ENCODE assay signal across 26 cellular contexts in genomic region chr19:29303707-29304090, GRCh38.
"Had no signal": no experiment of that assay in that cellular context is flagged by ENCODE, and none has a peak within 500 bp of the region (broad histone marks: within the 10 kb centered on the region; RNA-seq: fewer than 3 reads in every experiment).

No MANE protein-coding gene starts in this region.

- H3K36me3 Mint-ChIP-seq: activated CD4-positive, alpha-beta memory T cell treated with anti-CD3 and anti-CD28 coated beads for 36 hours; activated CD8-positive, alpha-beta memory T cell treated with anti-CD3 and anti-CD28 coated beads, Interleukin-2, amount 10 ng/mL, durations not matched to agents 7 days and 5 days; activated naive CD8-positive, alpha-beta T cell had no signal

- H3K9me3 ChIP-seq: colonic mucosa had no signal

- ATAC-seq: activated CD4-positive, alpha-beta T cell treated with anti-CD3 and anti-CD28 coated beads for 36 hours; activated CD8-positive, alpha-beta T cell treated with anti-CD3 and anti-CD28 coated beads, Interleukin-2, amount 10 ng/mL, durations not matched to agents 7 days and 5 days; esophagus mucosa had no signal

- DNase-seq: activated CD4-positive, alpha-beta memory T cell treated with anti-CD3 and anti-CD28 coated beads for 36 hours; activated CD4-positive, alpha-beta T cell treated with anti-CD3 and anti-CD28 coated beads for 36 hours; activated CD4-positive, alpha-beta T cell treated with anti-CD3 and anti-CD28 coated beads, Interleukin-2, amount 10 ng/mL, durations not matched to agents 24 days and 14 days; activated CD4-positive, CD25-positive, alpha-beta regulatory T cell; activated CD4-positive, CD25-positive, alpha-beta regulatory T cell treated with anti-CD3 and anti-CD28 coated beads, Interleukin-2, amount 50 U/mL, for 72 hours; activated CD8-positive, alpha-beta memory T cell treated with anti-CD3 and anti-CD28 coated beads, Interleukin-2, amount 50 U/mL, for 4 hours; activated CD8-positive, alpha-beta T cell treated with anti-CD3 and anti-CD28 coated beads, Interleukin-2, amount 10 ng/mL, durations not matched to agents 7 days and 5 days; activated gamma-delta T cell treated with Interleukin-2 at 50 U/mL for 16 hours; activated naive CD4-positive, alpha-beta T cell treated with anti-CD3 and anti-CD28 coated beads, Interleukin-2, amount 50 U/mL, for 16 hours; activated naive CD4-positive, alpha-beta T cell treated with Interleukin-2 at 50 U/mL for 16 hours; activated T-cell treated with anti-CD3 and anti-CD28 coated beads, Interleukin-2, amount 50 U/mL, for 1 hour; activated T-cell treated with anti-CD3 and anti-CD28 coated beads, Interleukin-2, amount 50 U/mL, for 48 hours; amniotic stem cell; anterior cingulate cortex; brain microvascular endothelial cell; cerebellar nuclear complex; colonic mucosa; effector CD8-positive, alpha-beta T cell; endodermal cell; foreskin fibroblast; T-helper 2 cell had no signal

- H3K27me3 ChIP-seq: brain microvascular endothelial cell, colonic mucosa had no signal

- H3K36me3 ChIP-seq: brain microvascular endothelial cell, colonic mucosa had no signal

- H3K4me1 ChIP-seq: colonic mucosa had no signal

- H3K4me3 Mint-ChIP-seq: activated CD4-positive, alpha-beta memory T cell treated with anti-CD3 and anti-CD28 coated beads for 36 hours; activated CD4-positive, alpha-beta T cell treated with anti-CD3 and anti-CD28 coated beads for 36 hours; activated CD4-positive, alpha-beta T cell treated with anti-CD3 and anti-CD28 coated beads, Interleukin-2, amount 10 ng/mL, durations not matched to agents 24 days and 14 days; activated CD8-positive, alpha-beta T cell treated with anti-CD3 and anti-CD28 coated beads, Interleukin-2, amount 10 ng/mL, durations not matched to agents 7 days and 5 days; activated naive CD8-positive, alpha-beta T cell; activated T-helper 1 cell treated with anti-CD3 and anti-CD28 coated beads, Interleukin-12 subunit alpha, Interleukin-12 subunit beta, Interleukin-2, Interleukin-4 antibody, amounts not matched to agents 30 ng/mL and 10 ng/mL and 1 ng/mL, durations not matched to agents 14 hours and 24 hours and 36 hours; endodermal cell had no signal

- H3K27ac ChIP-seq: brain microvascular endothelial cell, colonic mucosa had no signal

- H3K27ac Mint-ChIP-seq: activated CD4-positive, alpha-beta memory T cell treated with anti-CD3 and anti-CD28 coated beads for 36 hours; activated CD4-positive, alpha-beta T cell treated with anti-CD3 and anti-CD28 coated beads for 36 hours; activated CD4-positive, alpha-beta T cell treated with anti-CD3 and anti-CD28 coated beads, Interleukin-2, amount 10 ng/mL, durations not matched to agents 24 days and 14 days; activated CD8-positive, alpha-beta T cell treated with anti-CD3 and anti-CD28 coated beads, Interleukin-2, amount 10 ng/mL, durations not matched to agents 7 days and 5 days; activated naive CD8-positive, alpha-beta T cell; activated T-helper 1 cell treated with anti-CD3 and anti-CD28 coated beads, Interleukin-12 subunit alpha, Interleukin-12 subunit beta, Interleukin-2, Interleukin-4 antibody, amounts not matched to agents 30 ng/mL and 10 ng/mL and 1 ng/mL, durations not matched to agents 14 hours and 24 hours and 36 hours; activated T-helper 2 cell treated with anti-CD3 and anti-CD28 coated beads, Interferon-gamma antibody, Interleukin-2, Interleukin-4, amounts not matched to agents 10 μg/mL and 5 μg/mL and 100 μg/mL, durations not matched to agents 14 hours and 24 hours and 36 hours; endodermal cell had no signal

- H3K4me3 ChIP-seq: colonic mucosa had no signal

- H3K4me1 Mint-ChIP-seq: activated CD4-positive, alpha-beta T cell treated with anti-CD3 and anti-CD28 coated beads for 36 hours; activated CD4-positive, alpha-beta T cell treated with anti-CD3 and anti-CD28 coated beads, Interleukin-2, amount 10 ng/mL, durations not matched to agents 24 days and 14 days; endodermal cell had no signal

- H3K9me3 Mint-ChIP-seq: activated CD4-positive, alpha-beta memory T cell treated with anti-CD3 and anti-CD28 coated beads for 36 hours; activated CD4-positive, alpha-beta T cell treated with anti-CD3 and anti-CD28 coated beads, Interleukin-2, amount 10 ng/mL, durations not matched to agents 24 days and 14 days; activated T-helper 1 cell treated with anti-CD3 and anti-CD28 coated beads, Interleukin-12 subunit alpha, Interleukin-12 subunit beta, Interleukin-2, Interleukin-4 antibody, amounts not matched to agents 30 ng/mL and 10 ng/mL and 1 ng/mL, durations not matched to agents 14 hours and 24 hours and 36 hours; activated T-helper 2 cell treated with anti-CD3 and anti-CD28 coated beads, Interferon-gamma antibody, Interleukin-2, Interleukin-4, amounts not matched to agents 10 μg/mL and 5 μg/mL and 100 μg/mL, durations not matched to agents 14 hours and 24 hours and 36 hours; endodermal cell had no signal
